11 cellular contexts compared by ENCODE assay signal in genomic region chr14:101889898-101890297, GRCh38.
A peak's percentile ranks its signal among the peaks of the same experiment; 100 is the strongest.
DNase-seq lines count a peak whose midpoint lies in the region; ATAC-seq, FAIRE-seq and TF ChIP-seq lines count a peak whose summit lies in the region.
"Had no signal": no experiment of that assay in that cellular context is flagged by ENCODE, and none has a peak within 500 bp of the region (broad histone marks: within the 10 kb centered on the region; RNA-seq: fewer than 3 reads in every experiment).

No MANE protein-coding gene starts in this region.

- TF ChIP-seq POLR2A in K562 (conservative IDR thresholded peaks at IDR 0.05): no peak

- peak overlapping the region; percentile 62 for H3K27ac Mint-ChIP-seq in CD8-positive, alpha-beta T cell
- peak overlapping the region in 1 of 2 donors; percentile 55 for H3K27ac Mint-ChIP-seq in stimulated activated naive CD8-positive, alpha-beta T cell treated with anti-CD3 and anti-CD28 coated beads, Interleukin-15, amount 100 ng/mL, for 72 hours
- H3K27ac Mint-ChIP-seq: neural progenitor cell had no signal

- H3K23ac ChIP-seq in mesendoderm (ENCODE audit: low read length): no peak overlapping the region

- H3K4me1 ChIP-seq in CD8-positive, alpha-beta T cell (ENCODE audit: insufficient read depth, low read length): no peaks in the 10 kb centered on the region
- H3K4me1 ChIP-seq in K562 (replicated peaks in 1 of 2; ENCODE audit: control insufficient read depth in 2 of 2, insufficient read depth in 2 of 2, low read length in 2 of 2) (peaks cover 0 to 5% of the 10 kb centered on the region in 2 experiments; a peak in 2 of 5 replicates), mesendoderm (ENCODE audit: control insufficient read depth, low read depth, low read length) (no peaks in the 10 kb centered on the region)
- H3K4me1 ChIP-seq: neural progenitor cell had no signal

- peaks cover 82% of the 10 kb centered on the region for H3K36me3 Mint-ChIP-seq in CD8-positive, alpha-beta T cell

- no peaks in the 10 kb centered on the region for H3K27me3 Mint-ChIP-seq in CD8-positive, alpha-beta T cell (ENCODE audit: low read depth)
- H3K27me3 Mint-ChIP-seq in stimulated activated naive CD8-positive, alpha-beta T cell treated with anti-CD3 and anti-CD28 coated beads, Interleukin-15, amount 100 ng/mL, for 72 hours: no peaks in the 10 kb centered on the region

- H3K36me3 ChIP-seq in CD8-positive, alpha-beta T cell (ENCODE audit: insufficient read depth, low read length): peaks cover 61% of the 10 kb centered on the region
- H3K36me3 ChIP-seq in K562 (ENCODE audit: control insufficient read depth, insufficient read depth, low read length) (peaks cover 87% of the 10 kb centered on the region), mesendoderm (ENCODE audit: control insufficient read depth, insufficient read depth, low read length) (peaks cover 4% of the 10 kb centered on the region)

- no peaks in the 10 kb centered on the region for H3K9me3 ChIP-seq in CD8-positive, alpha-beta T cell (ENCODE audit: low read length)
- H3K9me3 ChIP-seq in K562 (replicated peaks; ENCODE audit: control insufficient read depth, insufficient read depth, low read depth, low read length): no peaks in the 10 kb centered on the region

- no peaks in the 10 kb centered on the region for H3K9me3 Mint-ChIP-seq in CD8-positive, alpha-beta T cell
- H3K9me3 Mint-ChIP-seq in stimulated activated naive CD8-positive, alpha-beta T cell treated with anti-CD3 and anti-CD28 coated beads, Interleukin-15, amount 100 ng/mL, for 72 hours: no peaks in the 10 kb centered on the region
- H3K9me3 Mint-ChIP-seq: neural progenitor cell had no signal

- H3K27me3 ChIP-seq in CD8-positive, alpha-beta T cell (ENCODE audit: insufficient read depth, low read length): no peaks in the 10 kb centered on the region
- no peaks in the 10 kb centered on the region for H3K27me3 ChIP-seq in K562 (ENCODE audit: control insufficient read depth in 2 of 2, insufficient read depth in 2 of 2, low read length in 2 of 2)
- H3K27me3 ChIP-seq in mesendoderm (ENCODE audit: insufficient read depth, low read length, poor library complexity): no peaks in the 10 kb centered on the region
- H3K27me3 ChIP-seq: neural progenitor cell had no signal

- no peak overlapping the region for H3K27ac ChIP-seq in CD8-positive, alpha-beta T cell (ENCODE audit: low read depth, low read length)
- H3K27ac ChIP-seq in K562 (ENCODE audit: extremely low read depth, low read depth, low read length) (no peak overlapping the region; the same call in 2 of the 3 replicates), mesendoderm (ENCODE audit: low read depth, low read length) (no peak overlapping the region)
- H3K27ac ChIP-seq: neural progenitor cell had no signal

- H4K8ac ChIP-seq in mesendoderm (ENCODE audit: low read depth, low read length): no peak overlapping the region

- H3K4me3 ChIP-seq in CD8-positive, alpha-beta T cell (ENCODE audit: low read depth, low read length): no peak overlapping the region
- H3K4me3 ChIP-seq in K562: no peak overlapping the region
- no peak overlapping the region for H3K4me3 ChIP-seq in mesendoderm (ENCODE audit: low read length)
- H3K4me3 ChIP-seq: neural progenitor cell had no signal

- CTCF ChIA-PET in CD8-positive, alpha-beta T cell (lab: Charles Lee): interaction anchor here (0.6 to 2.6 kb wide), 3 partner anchors 9 to 119 kb away, joined by 4 to 11 read pairs (median 6); no protein-coding TSS in a partner anchor
- CTCF ChIA-PET in K562 (lab: Yijun Ruan, JAX; ENCODE audit: low intra/inter-chr PET ratio): interaction anchor here (0.7 kb wide), 1 partner anchor 75 kb away, joined by 8 read pairs; the partner anchor contains the start of gene DYNC1H1

- no peak overlapping the region for H2BK15ac ChIP-seq in mesendoderm (replicated peaks; ENCODE audit: low read depth)

- no peak for TF ChIP-seq RAD21 in K562 (CRISPR knock-in tag; conservative IDR thresholded peaks at IDR 0.05 in 1 of 2, IDR thresholded peaks at IDR 0.05 in 1 of 2)

- H3K56ac ChIP-seq in mesendoderm (ENCODE audit: low read length): no peak overlapping the region

- H3K4me2 ChIP-seq in K562 (ENCODE audit: insufficient read depth, low read length) (no peak overlapping the region), mesendoderm (ENCODE audit: low read length) (no peak overlapping the region)
- H3K4me2 ChIP-seq: neural progenitor cell had no signal

- H4K5ac ChIP-seq in mesendoderm (ENCODE audit: low read length): no peak overlapping the region

- H2BK5ac ChIP-seq in mesendoderm (ENCODE audit: low read length): no peak overlapping the region

- no peak overlapping the region for H2AFZ ChIP-seq in K562 (ENCODE audit: low read depth, low read length)
- H2AFZ ChIP-seq: neural progenitor cell had no signal

- no peak for TF ChIP-seq EP300 in K562 (IDR thresholded peaks at IDR 0.05; ENCODE audit: low read length)

- intact Hi-C loops in CD8-positive, alpha-beta T cell (cut with DNase I, micrococcal nuclease): loop anchor here (5.0 kb wide), 3 partner anchors 38 to 183 kb away; no protein-coding TSS in a partner anchor
- intact Hi-C loops in K562 (cut with micrococcal nuclease): loop anchor here (5.0 kb wide), 1 partner anchor 183 kb away; no protein-coding TSS in a partner anchor

- ATAC-seq in CD8-positive, alpha-beta T cell: peak; percentile 44
- ATAC-seq in K562: no peak
- no peak for ATAC-seq in stimulated activated naive CD8-positive, alpha-beta T cell treated with anti-CD3 and anti-CD28 coated beads, Interleukin-15, amount 100 ng/mL, for 72 hours

- no peaks in the 10 kb centered on the region for H3K79me2 ChIP-seq in K562 (ENCODE audit: control insufficient read depth, insufficient read depth, low read length)
- H3K79me2 ChIP-seq in mesendoderm (ENCODE audit: control insufficient read depth, insufficient read depth, low read length): no peaks in the 10 kb centered on the region

- no peaks in the 10 kb centered on the region for H3K79me1 ChIP-seq in mesendoderm (ENCODE audit: low read length)

- H3K9ac ChIP-seq in K562 (ENCODE audit: insufficient read depth in 1 of 2, low read depth in 2 of 2, low read length in 2 of 2) (no peak overlapping the region), mesendoderm (ENCODE audit: low read length) (no peak overlapping the region)
- H3K9ac ChIP-seq: neural progenitor cell had no signal

- no peaks in the 10 kb centered on the region for H3K4me1 Mint-ChIP-seq in CD8-positive, alpha-beta T cell (ENCODE audit: low read depth)
- H3K4me1 Mint-ChIP-seq in stimulated activated naive CD8-positive, alpha-beta T cell treated with anti-CD3 and anti-CD28 coated beads, Interleukin-15, amount 100 ng/mL, for 72 hours: peaks cover 15% of the 10 kb centered on the region
- H3K4me1 Mint-ChIP-seq: neural progenitor cell had no signal

- H3K18ac ChIP-seq in mesendoderm (ENCODE audit: low read length): no peak overlapping the region

- no peak overlapping the region for H3K4me3 Mint-ChIP-seq in CD8-positive, alpha-beta T cell
- no peak overlapping the region for H3K4me3 Mint-ChIP-seq in stimulated activated naive CD8-positive, alpha-beta T cell treated with anti-CD3 and anti-CD28 coated beads, Interleukin-15, amount 100 ng/mL, for 72 hours
- H3K4me3 Mint-ChIP-seq: neural progenitor cell had no signal

- H3K9me1 ChIP-seq in K562 (ENCODE audit: control insufficient read depth, insufficient read depth, low read length): no peaks in the 10 kb centered on the region

- no peak for TF ChIP-seq CTCF in CD8-positive, alpha-beta T cell (IDR thresholded peaks at IDR 0.05)
- TF ChIP-seq CTCF in K562 (IDR thresholded peaks at IDR 0.05 in 2 of 3, conservative IDR thresholded peaks at IDR 0.05 in 1 of 3; ENCODE audit: insufficient read depth in 2 of 3, low read depth in 1 of 3, low read length in 3 of 3): no peak

- H2BK120ac ChIP-seq in mesendoderm (ENCODE audit: low read depth, low read length): no peak overlapping the region

- in situ Hi-C loops in K562 (cut with MboI): no loop called here

- H2AK5ac ChIP-seq in mesendoderm (ENCODE audit: low read length): no peak overlapping the region

- WGBS in K562 (ENCODE audit: insufficient coverage, low coverage, missing lambda C conversion rate): 92% methylated on average over 6 of the region's 7 CpGs
- no CpG with 5 or more reads among the region's 7 CpGs for WGBS in mesendoderm (ENCODE audit: extremely low coverage, insufficient coverage, low lambda C conversion rate)

- peak; percentile 6 for FAIRE-seq in K562 (lab: Jason Lieb, UNC)

- BruUV-seq in K562 (replicated peaks; lab: Mats Ljungman, UMichigan): no TSS peak

- no peak overlapping the region for H3K4ac ChIP-seq in mesendoderm (ENCODE audit: low read depth, low read length)

- no peak for DNase-seq in CD8-positive, alpha-beta T cell
- DNase-seq in Kasumi-1 (lab: John Stamatoyannopoulos, UW): peak; percentile 13 to 27
- no peak for DNase-seq in K562 (ENCODE audit: extremely low read depth in 1 of 4, low spot score in 3 of 4)
- peak; percentile 18 for DNase-seq in mesendoderm
- no peak for DNase-seq in putamen (ENCODE audit: low spot score)
- no peak for DNase-seq in stimulated activated naive CD8-positive, alpha-beta T cell treated with anti-CD3 and anti-CD28 coated beads, Interleukin-15, amount 100 ng/mL, for 72 hours
- DNase-seq in NCI-H1048 (lab: John Stamatoyannopoulos, UW): no peak
- DNase-seq: central memory CD4-positive, alpha-beta T cell; SHP77 treated with DMSO at 0.1 percent for 48 hours; stimulated activated CD4-positive, alpha-beta T cell treated with anti-CD3 and anti-CD28 coated beads, Interleukin-2, amount 100 ng/mL, for 24 hours had no signal

- POLR2A ChIA-PET in CD8-positive, alpha-beta T cell (lab: Charles Lee): no interaction called here
- POLR2A ChIA-PET in K562 (lab: Yijun Ruan, JAX): no interaction called here

- peaks cover 5% of the 10 kb centered on the region; the same call in 1 of the 2 replicates for H4K20me1 ChIP-seq in K562 (replicated peaks; ENCODE audit: control insufficient read depth, insufficient read depth, low read length)

TF ChIP-seq in K562, 482 proteins besides CTCF, POLR2A, EP300 and RAD21:
- TF ChIP-seq KDM4B (IDR thresholded peaks at IDR 0.05; ENCODE audit: borderline replicate concordance in 2 of 2, low read depth in 1 of 2) (no peak), U2AF2 (optimal IDR thresholded peaks at IDR 0.05; ENCODE audit: low read depth, low read length) (no peak), ZNF165 (CRISPR knock-in tag; IDR thresholded peaks at IDR 0.05; ENCODE audit: borderline replicate concordance) (no peak), SMARCA5 (IDR thresholded peaks at IDR 0.05) (no peak), YY1 (IDR thresholded peaks at IDR 0.05; ENCODE audit: borderline replicate concordance in 1 of 3, control insufficient read depth in 1 of 3, extremely low read depth in 1 of 3, insufficient read depth in 3 of 3, insufficient read length in 1 of 3, insufficient replicate concordance in 2 of 3, low read depth in 1 of 3, low read length in 2 of 3) (no peak)
TF ChIP-seq in K562: peak in this region for 0.

Comparison
In these comparisons a context has a peak if more than half of its experiments do, and no peak if none do; other contexts are left out.
1. DNase-seq: peak in Kasumi-1 (2 of 2) and mesendoderm (single experiment); none in CD8-positive, alpha-beta T cell (0 of 7), K562 (0 of 4), putamen (single experiment), stimulated activated naive CD8-positive, alpha-beta T cell treated with anti-CD3 and anti-CD28 coated beads, Interleukin-15, amount 100 ng/mL, for 72 hours (0 of 2) and NCI-H1048 (single experiment).